Comparison of ENCODE assay signal across 30 cellular contexts in genomic region chr20:4682682-4683081, GRCh38. TPM values are rescaled to one million over a fixed set of nuclear protein-coding genes. Genes with fewer than 3 reads are reported as not detected.
DNase-seq lines count a peak whose midpoint lies in the region; ATAC-seq and TF ChIP-seq lines count a peak whose summit lies in the region.
"Had no signal": no experiment of that assay in that cellular context is flagged by ENCODE, and none has a peak within 500 bp of the region (broad histone marks: within the 10 kb centered on the region; RNA-seq: fewer than 3 reads in every experiment).

No MANE protein-coding gene starts in this region.

- no peaks in the 10 kb centered on the region for H3K9me3 Mint-ChIP-seq in activated CD8-positive, alpha-beta T cell treated with anti-CD3 and anti-CD28 coated beads for 36 hours
- no peaks in the 10 kb centered on the region for H3K9me3 Mint-ChIP-seq in activated CD8-positive, alpha-beta T cell treated with anti-CD3 and anti-CD28 coated beads, Interleukin-2, amount 10 ng/mL, durations not matched to agents 7 days and 5 days (ENCODE audit: insufficient read depth)
- H3K9me3 Mint-ChIP-seq in activated CD4-positive, alpha-beta T cell treated with anti-CD3 and anti-CD28 coated beads, Interleukin-2, amount 10 ng/mL, durations not matched to agents 7 days and 5 days = no peaks in the 10 kb centered on the region
- H3K9me3 Mint-ChIP-seq: activated naive CD4-positive, alpha-beta T cell treated with anti-CD3 and anti-CD28 coated beads for 36 hours; activated T-helper 1 cell treated with anti-CD3 and anti-CD28 coated beads, Interleukin-12 subunit alpha, Interleukin-12 subunit beta, Interleukin-2, Interleukin-4 antibody, amounts not matched to agents 30 ng/mL and 10 ng/mL and 1 ng/mL, durations not matched to agents 14 hours and 24 hours and 36 hours; mesothelial cell of epicardium; naive B cell had no signal

- peaks cover 0 to 57% (median 43%) of the 10 kb centered on the region in 4 donors for H3K4me1 ChIP-seq in sigmoid colon
- H3K4me1 ChIP-seq: colonic mucosa had no signal

- no peak for DNase-seq in activated CD8-positive, alpha-beta T cell treated with anti-CD3 and anti-CD28 coated beads for 36 hours
- no peak for DNase-seq in activated CD8-positive, alpha-beta T cell treated with anti-CD3 and anti-CD28 coated beads, Interleukin-2, amount 10 ng/mL, durations not matched to agents 7 days and 5 days
- DNase-seq in RWPE1 (ENCODE audit: low spot score) = no peak
- DNase-seq in dorsolateral prefrontal cortex = no peak
- DNase-seq in sigmoid colon = no peak
- DNase-seq in NCI-H524 treated with DMSO at 0.1 percent for 48 hours (lab: John Stamatoyannopoulos, UW) = no peak
- no peak for DNase-seq in activated CD4-positive, alpha-beta T cell treated with anti-CD3 and anti-CD28 coated beads, Interleukin-2, amount 10 ng/mL, durations not matched to agents 7 days and 5 days
- DNase-seq: 8988T; activated CD4-positive, alpha-beta T cell treated with anti-CD3 and anti-CD28 coated beads for 48 hours; activated naive CD4-positive, alpha-beta T cell treated with anti-CD3 and anti-CD28 coated beads for 36 hours; colonic mucosa; islet precursor cell; left lung; naive B cell; NCI-H1048; NCI-H187 treated with DMSO at 0.1 percent for 48 hours; NCI-H510A; psoas muscle; SJCRH30; stimulated activated naive CD4-positive, alpha-beta T cell treated with Interleukin-2 at 50 U/mL for 16 hours; WERI-Rb-1 had no signal

- H3K27ac ChIP-seq in RWPE1 (peak overlapping the region; percentile 50), dorsolateral prefrontal cortex (peak overlapping the region in 49 of 59 donors; percentile 12 to 100 (median 85)), sigmoid colon (peak overlapping the region in 3 of 4 donors; percentile 54 to 99 (median 98))
- H3K27ac ChIP-seq: C4-2B, colonic mucosa, GM23248, left lung, psoas muscle, SJCRH30, WERI-Rb-1 had no signal

- H3K27me3 ChIP-seq in dorsolateral prefrontal cortex (no peaks in the 10 kb centered on the region), sigmoid colon (no peaks in the 10 kb centered on the region)
- H3K27me3 ChIP-seq: left lung had no signal

- H3K27me3 Mint-ChIP-seq in activated CD8-positive, alpha-beta T cell treated with anti-CD3 and anti-CD28 coated beads for 36 hours = no peaks in the 10 kb centered on the region
- peaks cover 13% of the 10 kb centered on the region for H3K27me3 Mint-ChIP-seq in activated CD8-positive, alpha-beta T cell treated with anti-CD3 and anti-CD28 coated beads, Interleukin-2, amount 10 ng/mL, durations not matched to agents 7 days and 5 days (ENCODE audit: low read depth)
- H3K27me3 Mint-ChIP-seq in activated CD4-positive, alpha-beta T cell treated with anti-CD3 and anti-CD28 coated beads, Interleukin-2, amount 10 ng/mL, durations not matched to agents 7 days and 5 days = peaks cover 9% of the 10 kb centered on the region

- no peak for TF ChIP-seq EP300 in sigmoid colon (IDR thresholded peaks at IDR 0.05)

- H3K4me3 Mint-ChIP-seq in activated CD8-positive, alpha-beta T cell treated with anti-CD3 and anti-CD28 coated beads for 36 hours = no peak overlapping the region
- H3K4me3 Mint-ChIP-seq in activated CD8-positive, alpha-beta T cell treated with anti-CD3 and anti-CD28 coated beads, Interleukin-2, amount 10 ng/mL, durations not matched to agents 7 days and 5 days = no peak overlapping the region
- H3K4me3 Mint-ChIP-seq in activated CD4-positive, alpha-beta T cell treated with anti-CD3 and anti-CD28 coated beads, Interleukin-2, amount 10 ng/mL, durations not matched to agents 7 days and 5 days = no peak overlapping the region
- H3K4me3 Mint-ChIP-seq: activated naive CD4-positive, alpha-beta T cell treated with anti-CD3 and anti-CD28 coated beads for 36 hours; activated T-helper 1 cell treated with anti-CD3 and anti-CD28 coated beads, Interleukin-12 subunit alpha, Interleukin-12 subunit beta, Interleukin-2, Interleukin-4 antibody, amounts not matched to agents 30 ng/mL and 10 ng/mL and 1 ng/mL, durations not matched to agents 14 hours and 24 hours and 36 hours; mesothelial cell of epicardium had no signal

- ATAC-seq in activated CD8-positive, alpha-beta T cell treated with anti-CD3 and anti-CD28 coated beads for 36 hours = no peak
- no peak for ATAC-seq in activated CD8-positive, alpha-beta T cell treated with anti-CD3 and anti-CD28 coated beads, Interleukin-2, amount 10 ng/mL, durations not matched to agents 7 days and 5 days
- ATAC-seq in GM18868 (IDR thresholded peaks at IDR 0.05; ENCODE audit: unreplicated experiment) = no peak
- ATAC-seq: left lung, psoas muscle had no signal

- CTCF ChIA-PET in activated CD8-positive, alpha-beta T cell treated with anti-CD3 and anti-CD28 coated beads for 36 hours (lab: Charles Lee) = interaction anchor here (0.9 to 1.5 kb wide), 3 partner anchors 37 to 59 kb away, joined by 3 read pairs; no protein-coding TSS in a partner anchor
- CTCF ChIA-PET in activated CD8-positive, alpha-beta T cell treated with anti-CD3 and anti-CD28 coated beads, Interleukin-2, amount 10 ng/mL, durations not matched to agents 7 days and 5 days (lab: Charles Lee) = interaction anchor here (1.0 to 2.3 kb wide), 3 partner anchors 17 to 74 kb away, joined by 3 to 7 read pairs (median 4); no protein-coding TSS in a partner anchor
- CTCF ChIA-PET in RWPE1 (lab: Yijun Ruan, JAX) = no interaction called here
- CTCF ChIA-PET in activated CD4-positive, alpha-beta T cell treated with anti-CD3 and anti-CD28 coated beads, Interleukin-2, amount 10 ng/mL, durations not matched to agents 7 days and 5 days (lab: Charles Lee) = interaction anchor here (0.8 to 1.7 kb wide), 3 partner anchors 10 to 58 kb away, joined by 3 to 6 read pairs (median 4); no protein-coding TSS in a partner anchor

- H3K36me3 Mint-ChIP-seq in activated CD8-positive, alpha-beta T cell treated with anti-CD3 and anti-CD28 coated beads for 36 hours (ENCODE audit: low read depth) = peaks cover 6% of the 10 kb centered on the region
- peaks cover 6% of the 10 kb centered on the region for H3K36me3 Mint-ChIP-seq in activated CD8-positive, alpha-beta T cell treated with anti-CD3 and anti-CD28 coated beads, Interleukin-2, amount 10 ng/mL, durations not matched to agents 7 days and 5 days (ENCODE audit: low read depth)
- H3K36me3 Mint-ChIP-seq in activated CD4-positive, alpha-beta T cell treated with anti-CD3 and anti-CD28 coated beads, Interleukin-2, amount 10 ng/mL, durations not matched to agents 7 days and 5 days (ENCODE audit: low read depth) = peaks cover 3% of the 10 kb centered on the region
- H3K36me3 Mint-ChIP-seq: mesothelial cell of epicardium, naive B cell had no signal

- peak overlapping the region; percentile 99 for H3K27ac Mint-ChIP-seq in activated CD8-positive, alpha-beta T cell treated with anti-CD3 and anti-CD28 coated beads for 36 hours
- no peak overlapping the region for H3K27ac Mint-ChIP-seq in activated CD8-positive, alpha-beta T cell treated with anti-CD3 and anti-CD28 coated beads, Interleukin-2, amount 10 ng/mL, durations not matched to agents 7 days and 5 days
- H3K27ac Mint-ChIP-seq in activated CD4-positive, alpha-beta T cell treated with anti-CD3 and anti-CD28 coated beads, Interleukin-2, amount 10 ng/mL, durations not matched to agents 7 days and 5 days = no peak overlapping the region
- H3K27ac Mint-ChIP-seq: activated T-helper 1 cell treated with anti-CD3 and anti-CD28 coated beads, Interleukin-12 subunit alpha, Interleukin-12 subunit beta, Interleukin-2, Interleukin-4 antibody, amounts not matched to agents 30 ng/mL and 10 ng/mL and 1 ng/mL, durations not matched to agents 14 hours and 24 hours and 36 hours; mesothelial cell of epicardium had no signal

- H3K4me1 Mint-ChIP-seq in activated CD8-positive, alpha-beta T cell treated with anti-CD3 and anti-CD28 coated beads for 36 hours (ENCODE audit: low read depth) = peaks cover 35% of the 10 kb centered on the region
- H3K4me1 Mint-ChIP-seq in activated CD8-positive, alpha-beta T cell treated with anti-CD3 and anti-CD28 coated beads, Interleukin-2, amount 10 ng/mL, durations not matched to agents 7 days and 5 days (ENCODE audit: low read depth) = peaks cover 41% of the 10 kb centered on the region
- H3K4me1 Mint-ChIP-seq in activated CD4-positive, alpha-beta T cell treated with anti-CD3 and anti-CD28 coated beads, Interleukin-2, amount 10 ng/mL, durations not matched to agents 7 days and 5 days = peaks cover 41% of the 10 kb centered on the region

- intact Hi-C loops in activated CD8-positive, alpha-beta T cell treated with anti-CD3 and anti-CD28 coated beads for 36 hours (cut with micrococcal nuclease) = no loop called here
- intact Hi-C loops in dorsolateral prefrontal cortex (cut with DNase I) = loop anchor here in 1 of 2 donors (5.0 kb wide), 1 partner anchor 70 kb away; no protein-coding TSS in a partner anchor
- intact Hi-C loops in sigmoid colon (cut with DNase I) = no loop called here

- POLR2A ChIA-PET in activated CD8-positive, alpha-beta T cell treated with anti-CD3 and anti-CD28 coated beads for 36 hours (lab: Charles Lee) = interaction anchor here (1.1 kb wide), 1 partner anchor 14 kb away, joined by 3 read pairs; no protein-coding TSS in a partner anchor
- POLR2A ChIA-PET in activated CD8-positive, alpha-beta T cell treated with anti-CD3 and anti-CD28 coated beads, Interleukin-2, amount 10 ng/mL, durations not matched to agents 7 days and 5 days (lab: Charles Lee) = no interaction called here
- POLR2A ChIA-PET in RWPE1 (lab: Yijun Ruan, JAX; ENCODE audit: low non-redundant PET) = no interaction called here
- POLR2A ChIA-PET in activated CD4-positive, alpha-beta T cell treated with anti-CD3 and anti-CD28 coated beads, Interleukin-2, amount 10 ng/mL, durations not matched to agents 7 days and 5 days (lab: Charles Lee) = no interaction called here

- H3K9me3 ChIP-seq in sigmoid colon = no peaks in the 10 kb centered on the region
- H3K9me3 ChIP-seq: colonic mucosa, left lung, psoas muscle, SJCRH30 had no signal

- no peaks in the 10 kb centered on the region for H3K36me3 ChIP-seq in sigmoid colon
- H3K36me3 ChIP-seq: colonic mucosa, left lung, SJCRH30 had no signal

- TF ChIP-seq POLR2A in sigmoid colon (IDR thresholded peaks at IDR 0.05) = no peak

- WGBS in sigmoid colon, 2 donors = 91 to 94% methylated on average over 6 of the region's 6 CpGs

- H3K4me3 ChIP-seq in dorsolateral prefrontal cortex = no peak overlapping the region
- H3K4me3 ChIP-seq in sigmoid colon = no peak overlapping the region
- H3K4me3 ChIP-seq: colonic mucosa, GM23248, left lung, psoas muscle, SJCRH30 had no signal

- no peak for TF ChIP-seq CTCF in activated CD8-positive, alpha-beta T cell treated with anti-CD3 and anti-CD28 coated beads for 36 hours (IDR thresholded peaks at IDR 0.05)
- no peak for TF ChIP-seq CTCF in RWPE1 (conservative IDR thresholded peaks at IDR 0.05; ENCODE audit: low read depth)
- TF ChIP-seq CTCF in dorsolateral prefrontal cortex (IDR thresholded peaks at IDR 0.05 in 54 of 56, conservative IDR thresholded peaks at IDR 0.05 in 2 of 56; ENCODE audit: low read depth in 1 of 56, partially characterized antibody in 56 of 56) = no peak
- no peak for TF ChIP-seq CTCF in sigmoid colon (IDR thresholded peaks at IDR 0.05)

RNA-seq across cellular contexts. Expression of gene PRNP, which starts 3.6 kb away (rescaled TPM):
- total RNA-seq in activated CD8-positive, alpha-beta T cell treated with anti-CD3 and anti-CD28 coated beads for 36 hours = 10 to 100 TPM; 32.6 to 33.3 TPM
- 10 to 100 TPM; 41.8 to 42.6 TPM for total RNA-seq in activated CD8-positive, alpha-beta T cell treated with anti-CD3 and anti-CD28 coated beads, Interleukin-2, amount 10 ng/mL, durations not matched to agents 7 days and 5 days
- total RNA-seq in dorsolateral prefrontal cortex (100 to 1,000 TPM; 270 to 661 (median 486) TPM), sigmoid colon (100 to 1,000 TPM; 285 to 415 (median 351) TPM)
- polyA plus RNA-seq in sigmoid colon = 10 to 100 TPM; 14.8 to 66.0 (median 16.8) TPM
- total RNA-seq in activated CD4-positive, alpha-beta T cell treated with anti-CD3 and anti-CD28 coated beads, Interleukin-2, amount 10 ng/mL, durations not matched to agents 7 days and 5 days = 10 to 100 TPM; 46.0 to 51.8 TPM

RNA-seq across cellular contexts. Expression of gene PRND, which starts 39.0 kb away (rescaled TPM):
- total RNA-seq in activated CD8-positive, alpha-beta T cell treated with anti-CD3 and anti-CD28 coated beads for 36 hours = not detected
- total RNA-seq in activated CD8-positive, alpha-beta T cell treated with anti-CD3 and anti-CD28 coated beads, Interleukin-2, amount 10 ng/mL, durations not matched to agents 7 days and 5 days = not detected
- total RNA-seq in dorsolateral prefrontal cortex = under 1 TPM in 50 of 120 experiments, not detected in 70; 0.07 to 0.42 (median 0.16) TPM
- 1 to 10 TPM in 2 of 4 donors, under 1 TPM in 2; 0.33 to 6.4 (median 3.4) TPM for total RNA-seq in sigmoid colon
- under 1 TPM in 1 of 3 donors, not detected in 2; 0.04 TPM for polyA plus RNA-seq in sigmoid colon
- total RNA-seq in activated CD4-positive, alpha-beta T cell treated with anti-CD3 and anti-CD28 coated beads, Interleukin-2, amount 10 ng/mL, durations not matched to agents 7 days and 5 days = not detected
- total RNA-seq: activated naive CD4-positive, alpha-beta T cell treated with anti-CD3 and anti-CD28 coated beads for 36 hours; activated T-helper 1 cell treated with anti-CD3 and anti-CD28 coated beads, Interleukin-12 subunit alpha, Interleukin-12 subunit beta, Interleukin-2, Interleukin-4 antibody, amounts not matched to agents 30 ng/mL and 10 ng/mL and 1 ng/mL, durations not matched to agents 14 hours and 24 hours and 36 hours; Daoy; fibroblast of villous mesenchyme; GM23248; HT-29; left lung; mesothelial cell of epicardium; psoas muscle; SJCRH30 had no signal
- polyA plus RNA-seq: esophagus, GM23248, psoas muscle had no signal

Comparison
In these comparisons a context has a peak if more than half of its experiments do, and no peak if none do; other contexts are left out.
1. RNA of gene PRNP, which starts 3.6 kb away (total RNA-seq): 270 to 661 TPM in dorsolateral prefrontal cortex and 285 to 415 TPM in sigmoid colon; 46.0 to 51.8 TPM in activated CD4-positive, alpha-beta T cell treated with anti-CD3 and anti-CD28 coated beads, Interleukin-2, amount 10 ng/mL, durations not matched to agents 7 days and 5 days, 41.8 to 42.6 TPM in activated CD8-positive, alpha-beta T cell treated with anti-CD3 and anti-CD28 coated beads, Interleukin-2, amount 10 ng/mL, durations not matched to agents 7 days and 5 days and 32.6 to 33.3 TPM in activated CD8-positive, alpha-beta T cell treated with anti-CD3 and anti-CD28 coated beads for 36 hours; every median in the first group is over 4 times any median in the second.
2. Peak in every context shown above with its lines, with median percentiles within 50 percentile points of each other: H3K27ac ChIP-seq.